ENCODE assay signal across 2 cellular contexts in the genomic region with DNA sequence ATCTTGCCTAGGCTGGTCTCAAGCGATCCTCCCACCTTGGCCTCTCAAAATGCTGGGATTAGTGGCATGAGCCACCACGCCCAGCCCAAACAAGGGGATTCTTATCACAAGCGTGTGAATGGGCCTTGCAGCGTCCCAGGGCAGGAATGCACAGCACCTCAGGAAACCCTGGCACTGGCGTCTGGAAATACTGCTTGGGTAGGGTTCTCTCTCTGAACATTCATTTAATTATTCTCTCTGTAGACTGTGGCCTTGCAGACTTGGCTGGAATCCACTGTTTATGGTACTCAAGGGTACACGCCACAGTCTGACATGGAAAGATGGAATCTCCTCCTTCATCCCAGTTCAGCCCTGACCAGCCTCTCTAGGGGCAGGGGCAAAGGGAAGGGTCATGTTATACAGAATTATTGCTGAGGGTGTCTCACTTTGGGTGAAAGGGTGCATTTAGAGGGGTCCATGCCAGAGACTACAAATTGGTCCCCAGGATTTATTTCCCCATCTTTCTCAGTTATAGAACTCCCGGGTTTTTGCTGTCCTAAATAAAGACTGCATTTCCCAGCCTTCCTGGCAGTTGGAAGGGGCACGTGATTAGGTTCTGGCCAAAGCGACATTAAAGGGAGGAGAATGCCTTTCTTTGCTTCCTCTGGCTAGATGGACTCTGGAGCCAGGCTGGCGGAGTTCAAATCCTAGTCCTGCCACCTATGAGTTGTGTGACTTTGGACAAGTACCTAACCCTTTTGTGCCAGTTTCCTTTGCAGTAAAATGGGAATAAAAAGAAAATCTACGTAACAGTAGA.
A peak's percentile ranks its signal among the peaks of the same experiment; 100 is the strongest.
TF ChIP-seq lines count a peak whose summit lies in the region.

No MANE protein-coding gene starts in this region.

TF ChIP-seq in GM23338, 12 proteins besides CTCF, POLR2A, EP300 and RAD21:
- TF ChIP-seq STAT1 (IDR thresholded peaks at IDR 0.05; ENCODE audit: unreplicated experiment) = no peak
- no peak for TF ChIP-seq ZNF331 (CRISPR knock-in tag; IDR thresholded peaks at IDR 0.05; ENCODE audit: low read depth)
- TF ChIP-seq NANOG (IDR thresholded peaks at IDR 0.05; ENCODE audit: borderline replicate concordance) = no peak
- TF ChIP-seq EZH2 (IDR thresholded peaks at IDR 0.05; ENCODE audit: low read depth, unreplicated experiment) = no peak
- TF ChIP-seq JUNB (IDR thresholded peaks at IDR 0.05; ENCODE audit: unreplicated experiment) = no peak
- no peak for TF ChIP-seq POLR2AphosphoS5 (IDR thresholded peaks at IDR 0.05; ENCODE audit: low read depth)
TF ChIP-seq in GM23338: peak in this region for 0.

TF ChIP-seq in K562, 482 proteins besides CTCF, POLR2A, EP300 and RAD21:
- TF ChIP-seq, protein P1, sequence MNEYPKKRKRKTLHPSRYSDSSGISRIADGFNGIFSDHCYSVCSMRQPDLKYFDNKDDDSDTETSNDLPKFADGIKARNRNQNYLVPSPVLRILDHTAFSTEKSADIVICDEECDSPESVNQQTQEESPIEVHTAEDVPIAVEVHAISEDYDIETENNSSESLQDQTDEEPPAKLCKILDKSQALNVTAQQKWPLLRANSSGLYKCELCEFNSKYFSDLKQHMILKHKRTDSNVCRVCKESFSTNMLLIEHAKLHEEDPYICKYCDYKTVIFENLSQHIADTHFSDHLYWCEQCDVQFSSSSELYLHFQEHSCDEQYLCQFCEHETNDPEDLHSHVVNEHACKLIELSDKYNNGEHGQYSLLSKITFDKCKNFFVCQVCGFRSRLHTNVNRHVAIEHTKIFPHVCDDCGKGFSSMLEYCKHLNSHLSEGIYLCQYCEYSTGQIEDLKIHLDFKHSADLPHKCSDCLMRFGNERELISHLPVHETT (CRISPR knock-in tag; conservative IDR thresholded peaks at IDR 0.05 in 1 of 2, IDR thresholded peaks at IDR 0.05 in 1 of 2) = no peak
- TF ChIP-seq, protein P2, sequence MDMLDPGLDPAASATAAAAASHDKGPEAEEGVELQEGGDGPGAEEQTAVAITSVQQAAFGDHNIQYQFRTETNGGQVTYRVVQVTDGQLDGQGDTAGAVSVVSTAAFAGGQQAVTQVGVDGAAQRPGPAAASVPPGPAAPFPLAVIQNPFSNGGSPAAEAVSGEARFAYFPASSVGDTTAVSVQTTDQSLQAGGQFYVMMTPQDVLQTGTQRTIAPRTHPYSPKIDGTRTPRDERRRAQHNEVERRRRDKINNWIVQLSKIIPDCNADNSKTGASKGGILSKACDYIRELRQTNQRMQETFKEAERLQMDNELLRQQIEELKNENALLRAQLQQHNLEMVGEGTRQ (CRISPR knock-in tag; IDR thresholded peaks at IDR 0.05) = peak; percentile 25; the same call in 1 of the 2 replicates
